13 cellular contexts compared by ENCODE assay signal in genomic region chr21:35052786-35053185, GRCh38.
"Had no signal": no experiment of that assay in that cellular context is flagged by ENCODE, and none has a peak within 500 bp of the region (broad histone marks: within the 10 kb centered on the region; RNA-seq: fewer than 3 reads in every experiment).

No MANE protein-coding gene starts in this region.

- ATAC-seq: activated CD8-positive, alpha-beta T cell treated with anti-CD3 and anti-CD28 coated beads, Interleukin-2, amount 10 ng/mL, durations not matched to agents 7 days and 5 days; left lung; stimulated activated effector memory CD8-positive, alpha-beta T cell treated with anti-CD3 and anti-CD28 coated beads, Interleukin-12 subunit alpha, Interleukin-12 subunit beta, amount 100 ng/mL, for 72 hours; upper lobe of right lung had no signal

- H3K9me3 ChIP-seq: left lung, right atrium auricular region, SJSA1, upper lobe of right lung had no signal

- H3K27me3 ChIP-seq: left lung, right atrium auricular region, SJSA1, upper lobe of right lung had no signal

- H3K27ac ChIP-seq: left lung, upper lobe of right lung, VCaP had no signal

- H3K36me3 ChIP-seq: left lung, right atrium auricular region, SJSA1, upper lobe of right lung had no signal

- H3K9me3 Mint-ChIP-seq: activated T-helper 1 cell treated with anti-CD3 and anti-CD28 coated beads, Interleukin-12 subunit alpha, Interleukin-12 subunit beta, Interleukin-2, Interleukin-4 antibody, amounts not matched to agents 30 ng/mL and 10 ng/mL and 1 ng/mL, durations not matched to agents 14 hours and 24 hours and 36 hours; stimulated activated effector memory CD8-positive, alpha-beta T cell treated with anti-CD3 and anti-CD28 coated beads, Interleukin-12 subunit alpha, Interleukin-12 subunit beta, amount 100 ng/mL, for 72 hours had no signal

- H3K4me3 ChIP-seq: left lung, right atrium auricular region, SJSA1, upper lobe of right lung had no signal

- DNase-seq: activated CD8-positive, alpha-beta T cell treated with anti-CD3 and anti-CD28 coated beads, Interleukin-2, amount 10 ng/mL, durations not matched to agents 7 days and 5 days; activated naive CD4-positive, alpha-beta T cell treated with anti-CD3 and anti-CD28 coated beads, Interleukin-2, amount 50 U/mL, for 16 hours; anterior cingulate cortex; foreskin melanocyte; left lung; SW 1271; T1000; upper lobe of right lung had no signal

- H3K4me3 Mint-ChIP-seq: activated CD8-positive, alpha-beta T cell treated with anti-CD3 and anti-CD28 coated beads, Interleukin-2, amount 10 ng/mL, durations not matched to agents 7 days and 5 days; activated T-helper 1 cell treated with anti-CD3 and anti-CD28 coated beads, Interleukin-12 subunit alpha, Interleukin-12 subunit beta, Interleukin-2, Interleukin-4 antibody, amounts not matched to agents 30 ng/mL and 10 ng/mL and 1 ng/mL, durations not matched to agents 14 hours and 24 hours and 36 hours; stimulated activated effector memory CD8-positive, alpha-beta T cell treated with anti-CD3 and anti-CD28 coated beads, Interleukin-12 subunit alpha, Interleukin-12 subunit beta, amount 100 ng/mL, for 72 hours had no signal

- H3K27ac Mint-ChIP-seq: activated CD8-positive, alpha-beta T cell treated with anti-CD3 and anti-CD28 coated beads, Interleukin-2, amount 10 ng/mL, durations not matched to agents 7 days and 5 days; activated T-helper 1 cell treated with anti-CD3 and anti-CD28 coated beads, Interleukin-12 subunit alpha, Interleukin-12 subunit beta, Interleukin-2, Interleukin-4 antibody, amounts not matched to agents 30 ng/mL and 10 ng/mL and 1 ng/mL, durations not matched to agents 14 hours and 24 hours and 36 hours; stimulated activated effector memory CD8-positive, alpha-beta T cell treated with anti-CD3 and anti-CD28 coated beads, Interleukin-12 subunit alpha, Interleukin-12 subunit beta, amount 100 ng/mL, for 72 hours had no signal
